Comparison of ENCODE assay signal across 1 cellular context in genomic region chr3:46880884-46881818, GRCh38.
TF ChIP-seq lines count a peak whose summit lies in the region.

No MANE protein-coding gene starts in this region.

TF ChIP-seq in liver, 16 proteins besides CTCF, POLR2A, EP300 and RAD21:
- TF ChIP-seq RXRA (IDR thresholded peaks at IDR 0.05) (no peak), NR2F2 (IDR thresholded peaks at IDR 0.05) (no peak), FOXA2 (IDR thresholded peaks at IDR 0.05) (no peak), ZBTB33 (IDR thresholded peaks at IDR 0.05) (no peak)
